1 cellular context compared by ENCODE assay signal in genomic region chr3:48428088-48428862, GRCh38.
TF ChIP-seq lines count a peak whose summit lies in the region.

No MANE protein-coding gene starts in this region.

TF ChIP-seq in HepG2, 621 proteins besides CTCF, POLR2A, EP300 and RAD21 (continued from another document and continues in another):
- TF ChIP-seq ZNF687 (CRISPR knock-in tag; IDR thresholded peaks at IDR 0.05) = peak; percentile 85
- no peak for TF ChIP-seq RBM39 (IDR thresholded peaks at IDR 0.05; ENCODE audit: low read depth, low read length, poor library complexity, severe bottlenecking)
- TF ChIP-seq SP140L (CRISPR knock-in tag; IDR thresholded peaks at IDR 0.05; ENCODE audit: borderline replicate concordance) = no peak
- TF ChIP-seq HBP1 (CRISPR knock-in tag; IDR thresholded peaks at IDR 0.05; ENCODE audit: low read depth) = 0 out of 2 replicates have a peak, but pooled peaks have one; percentile 38
- TF ChIP-seq DMTF1 (CRISPR knock-in tag; IDR thresholded peaks at IDR 0.05) = no peak
- no peak for TF ChIP-seq ZNF607 (CRISPR knock-in tag; IDR thresholded peaks at IDR 0.05; ENCODE audit: borderline replicate concordance)
- TF ChIP-seq SRF (IDR thresholded peaks at IDR 0.05; ENCODE audit: low read depth, low read length) = no peak
- TF ChIP-seq KMT2A (CRISPR knock-in tag; IDR thresholded peaks at IDR 0.05) = no peak
- TF ChIP-seq ISL2 (CRISPR knock-in tag; IDR thresholded peaks at IDR 0.05) = no peak
- no peak; the same call in 1 of the 2 replicates for TF ChIP-seq MEIS1 (CRISPR knock-in tag; IDR thresholded peaks at IDR 0.05; ENCODE audit: borderline replicate concordance)
- peak; percentile 93 for TF ChIP-seq SAP130 (CRISPR knock-in tag; IDR thresholded peaks at IDR 0.05; ENCODE audit: low read depth)
- no peak for TF ChIP-seq ZXDC (CRISPR knock-in tag; IDR thresholded peaks at IDR 0.05)
- TF ChIP-seq GTF2F1 (IDR thresholded peaks at IDR 0.05; ENCODE audit: low read length) = no peak
- TF ChIP-seq ZNF572 (CRISPR knock-in tag; IDR thresholded peaks at IDR 0.05) = no peak
- TF ChIP-seq ZNF782 (CRISPR knock-in tag; IDR thresholded peaks at IDR 0.05; ENCODE audit: borderline replicate concordance) = no peak
- no peak for TF ChIP-seq PCBP2 (optimal IDR thresholded peaks at IDR 0.05; ENCODE audit: low read depth, low read length, poor library complexity, severe bottlenecking)
- peak; percentile 56; the same call in 1 of the 2 replicates for TF ChIP-seq CREM (IDR thresholded peaks at IDR 0.05)
- TF ChIP-seq CREM (CRISPR knock-in tag; IDR thresholded peaks at IDR 0.05) = no peak
- no peak for TF ChIP-seq ATM (IDR thresholded peaks at IDR 0.05; ENCODE audit: borderline replicate concordance)
- TF ChIP-seq ZNF841 (CRISPR knock-in tag; IDR thresholded peaks at IDR 0.05; ENCODE audit: borderline replicate concordance) = no peak
- TF ChIP-seq MIXL1 (CRISPR knock-in tag; IDR thresholded peaks at IDR 0.05) = peak; percentile 65; the same call in 1 of the 2 replicates
- TF ChIP-seq ZNF251 (CRISPR knock-in tag; IDR thresholded peaks at IDR 0.05) = no peak
- no peak for TF ChIP-seq TRIM24 (CRISPR knock-in tag; IDR thresholded peaks at IDR 0.05)
- no peak for TF ChIP-seq PHB2 (IDR thresholded peaks at IDR 0.05; ENCODE audit: partially characterized antibody)
- no peak for TF ChIP-seq ZNF513 (CRISPR knock-in tag; conservative IDR thresholded peaks at IDR 0.05)
- TF ChIP-seq MTF1 (CRISPR knock-in tag; IDR thresholded peaks at IDR 0.05) = no peak
- TF ChIP-seq FOXO1 (CRISPR knock-in tag; IDR thresholded peaks at IDR 0.05) = no peak; the same call in none of the 2 replicates
- no peak for TF ChIP-seq ARID2 (CRISPR knock-in tag; IDR thresholded peaks at IDR 0.05; ENCODE audit: borderline replicate concordance)
- 0 out of 2 replicates have a peak, but pooled peaks have one; percentile 48 for TF ChIP-seq ZNF713 (CRISPR knock-in tag; IDR thresholded peaks at IDR 0.05)
- no peak for TF ChIP-seq ATF5 (CRISPR knock-in tag; IDR thresholded peaks at IDR 0.05; ENCODE audit: low read depth)
- no peak for TF ChIP-seq ZNF235 (CRISPR knock-in tag; IDR thresholded peaks at IDR 0.05; ENCODE audit: borderline replicate concordance)
- TF ChIP-seq SOX6 (IDR thresholded peaks at IDR 0.05) = no peak
- peak; percentile 59; the same call in 1 of the 2 replicates for TF ChIP-seq SOX6 (CRISPR knock-in tag; IDR thresholded peaks at IDR 0.05)
- TF ChIP-seq TCF7L2 (IDR thresholded peaks at IDR 0.05; ENCODE audit: low read depth, low read length) = no peak
- TF ChIP-seq ZEB1 (IDR thresholded peaks at IDR 0.05; ENCODE audit: insufficient replicate concordance, low read depth) = no peak
- no peak for TF ChIP-seq ZNF282 (IDR thresholded peaks at IDR 0.05; ENCODE audit: partially characterized antibody)
- no peak for TF ChIP-seq ZSCAN12 (CRISPR knock-in tag; IDR thresholded peaks at IDR 0.05)
- TF ChIP-seq KLF12 (CRISPR knock-in tag; IDR thresholded peaks at IDR 0.05; ENCODE audit: borderline replicate concordance) = no peak
- no peak for TF ChIP-seq GMEB2 (CRISPR knock-in tag; IDR thresholded peaks at IDR 0.05; ENCODE audit: low read depth)
- TF ChIP-seq ZFP62 (CRISPR knock-in tag; IDR thresholded peaks at IDR 0.05) = no peak
- TF ChIP-seq HMGXB3 (CRISPR knock-in tag; IDR thresholded peaks at IDR 0.05; ENCODE audit: borderline replicate concordance) = no peak
- TF ChIP-seq ZNF224 (CRISPR knock-in tag; IDR thresholded peaks at IDR 0.05) = no peak
- no peak for TF ChIP-seq ZSCAN22 (CRISPR knock-in tag; IDR thresholded peaks at IDR 0.05)
- no peak for TF ChIP-seq NCOA5 (CRISPR knock-in tag; IDR thresholded peaks at IDR 0.05)
- no peak for TF ChIP-seq ZNF768 (CRISPR knock-in tag; IDR thresholded peaks at IDR 0.05)
- TF ChIP-seq ZNF652 (CRISPR knock-in tag; IDR thresholded peaks at IDR 0.05; ENCODE audit: borderline replicate concordance, low read depth) = no peak
- TF ChIP-seq TGIF2 (CRISPR knock-in tag; IDR thresholded peaks at IDR 0.05) = peak; percentile 64; the same call in 1 of the 2 replicates
- no peak for TF ChIP-seq CHCHD3 (CRISPR knock-in tag; IDR thresholded peaks at IDR 0.05)
